10 cellular contexts compared by ENCODE assay signal in the genomic region with DNA sequence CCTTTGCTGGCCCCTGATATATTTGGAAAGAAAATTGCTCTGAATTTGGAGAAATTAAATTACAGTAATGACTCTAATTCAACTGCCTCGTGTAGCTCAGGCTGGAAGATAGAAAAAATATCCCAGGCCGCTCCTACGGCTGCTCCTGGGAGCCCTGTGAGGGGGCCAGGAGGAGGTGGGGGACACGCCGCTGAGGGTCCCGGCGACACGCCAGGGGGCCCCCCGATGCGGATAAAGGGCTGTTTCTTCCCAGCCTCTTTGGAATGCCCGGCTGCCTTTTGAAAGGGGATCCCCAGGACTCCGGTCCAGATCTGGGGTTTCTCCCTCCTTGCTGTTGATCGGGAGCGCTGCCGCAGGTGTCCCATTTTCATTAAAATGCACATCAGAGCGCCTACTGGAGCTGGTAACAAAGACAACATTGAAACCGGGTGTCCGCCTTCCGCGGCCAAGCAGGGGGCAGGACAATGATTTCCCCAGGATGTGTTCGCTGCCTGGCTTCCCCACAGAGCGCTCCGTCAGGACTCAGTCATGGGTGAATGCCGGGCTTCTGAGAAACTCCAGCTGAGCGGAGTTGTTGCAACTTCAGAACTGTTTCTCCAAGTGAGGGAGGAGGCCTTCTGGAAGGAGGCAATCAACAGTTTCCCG.
A peak's percentile ranks its signal among the peaks of the same experiment; 100 is the strongest.
DNase-seq lines count a peak whose midpoint lies in the region; ATAC-seq and TF ChIP-seq lines count a peak whose summit lies in the region.
"Had no signal": no experiment of that assay in that cellular context is flagged by ENCODE, and none has a peak within 500 bp of the region (broad histone marks: within the 10 kb centered on the region; RNA-seq: fewer than 3 reads in every experiment).

No MANE protein-coding gene starts in this region.

- H3K9me3 ChIP-seq in left ventricle myocardium inferior (replicated peaks) (peaks cover 7% of the 10 kb centered on the region), ovary (no peaks in the 10 kb centered on the region)

- intact Hi-C loops in left ventricle myocardium inferior (cut with micrococcal nuclease): no loop called here
- intact Hi-C loops in ovary (cut with DNase I): no loop called here

- no peak for TF ChIP-seq EP300 in ovary (IDR thresholded peaks at IDR 0.05)

- H3K4me3 ChIP-seq in astrocyte of the spinal cord (ENCODE audit: low read depth, low read length): peak overlapping the region; percentile 30
- H3K4me3 ChIP-seq in left ventricle myocardium inferior: peak overlapping the region; percentile 40
- no peak overlapping the region for H3K4me3 ChIP-seq in ovary

- 14 to 26% (median 21%) methylated on average over 26 of the region's 26 CpGs for WGBS in ovary, 3 donors

- in situ Hi-C loops in astrocyte of the spinal cord (cut with HindIII; ENCODE audit: low sequenced_read_pairs): no loop called here

- H3K27ac ChIP-seq in left ventricle myocardium inferior (replicated peaks): no peak overlapping the region
- no peak overlapping the region for H3K27ac ChIP-seq in ovary
- H3K27ac ChIP-seq: epithelial cell of prostate had no signal

- H3K27me3 ChIP-seq in left ventricle myocardium inferior (ENCODE audit: low read depth) (peaks cover 14% of the 10 kb centered on the region), ovary (no peaks in the 10 kb centered on the region)

- H3K36me3 ChIP-seq in left ventricle myocardium inferior: no peaks in the 10 kb centered on the region
- H3K36me3 ChIP-seq in ovary: no peaks in the 10 kb centered on the region

- TF ChIP-seq POLR2A in ovary (IDR thresholded peaks at IDR 0.05): no peak

- H3K4me1 ChIP-seq in left ventricle myocardium inferior (peaks cover 8% of the 10 kb centered on the region), ovary (ENCODE audit: insufficient read depth) (no peaks in the 10 kb centered on the region)

- peak in 11 of 14 donors; percentile 2 to 83 (median 34) for DNase-seq in C1 segment of cervical spinal cord (lab: John Stamatoyannopoulos, UW)
- peak; percentile 86 for DNase-seq in astrocyte of the spinal cord (ENCODE audit: low read depth, low spot score)
- DNase-seq in left ventricle myocardium inferior: peak; percentile 31
- peak in 3 of 5 donors; percentile 10 to 45 (median 24) for DNase-seq in ovary
- no peak for DNase-seq in NCI-H1694 treated with DMSO at 0.1 percent for 48 hours (lab: John Stamatoyannopoulos, UW)
- DNase-seq: activated CD4-positive, alpha-beta T cell treated with anti-CD3 and anti-CD28 coated beads for 48 hours had no signal

- ATAC-seq in GM19023 (IDR thresholded peaks at IDR 0.05; ENCODE audit: unreplicated experiment) (no peak), HG02678 (IDR thresholded peaks at IDR 0.05; ENCODE audit: unreplicated experiment) (no peak), SK-N-SH treated with all-trans-retinoic acid at 6 μM for 48 hours (no peak)

- TF ChIP-seq CTCF in astrocyte of the spinal cord (IDR thresholded peaks at IDR 0.05; ENCODE audit: low read depth, low read length) (no peak), left ventricle myocardium inferior (IDR thresholded peaks at IDR 0.05; ENCODE audit: borderline replicate concordance) (no peak), ovary (IDR thresholded peaks at IDR 0.05) (no peak)

TF ChIP-seq in SK-N-SH treated with all-trans-retinoic acid at 6 μM for 48 hours, 23 proteins besides CTCF, POLR2A, EP300 and RAD21:
- TF ChIP-seq, protein P1, sequence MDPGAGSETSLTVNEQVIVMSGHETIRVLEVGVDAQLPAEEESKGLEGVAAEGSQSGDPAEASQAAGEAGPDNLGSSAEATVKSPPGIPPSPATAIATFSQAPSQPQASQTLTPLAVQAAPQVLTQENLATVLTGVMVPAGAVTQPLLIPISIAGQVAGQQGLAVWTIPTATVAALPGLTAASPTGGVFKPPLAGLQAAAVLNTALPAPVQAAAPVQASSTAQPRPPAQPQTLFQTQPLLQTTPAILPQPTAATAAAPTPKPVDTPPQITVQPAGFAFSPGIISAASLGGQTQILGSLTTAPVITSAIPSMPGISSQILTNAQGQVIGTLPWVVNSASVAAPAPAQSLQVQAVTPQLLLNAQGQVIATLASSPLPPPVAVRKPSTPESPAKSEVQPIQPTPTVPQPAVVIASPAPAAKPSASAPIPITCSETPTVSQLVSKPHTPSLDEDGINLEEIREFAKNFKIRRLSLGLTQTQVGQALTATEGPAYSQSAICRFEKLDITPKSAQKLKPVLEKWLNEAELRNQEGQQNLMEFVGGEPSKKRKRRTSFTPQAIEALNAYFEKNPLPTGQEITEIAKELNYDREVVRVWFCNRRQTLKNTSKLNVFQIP (CRISPR knock-in tag; IDR thresholded peaks at IDR 0.05; ENCODE audit: borderline replicate concordance, low read depth): no peak
- no peak for TF ChIP-seq BACH2 (CRISPR knock-in tag; IDR thresholded peaks at IDR 0.05; ENCODE audit: borderline replicate concordance)
- no peak for TF ChIP-seq TCF4 (CRISPR knock-in tag; IDR thresholded peaks at IDR 0.05; ENCODE audit: borderline replicate concordance)
- TF ChIP-seq, protein P2, sequence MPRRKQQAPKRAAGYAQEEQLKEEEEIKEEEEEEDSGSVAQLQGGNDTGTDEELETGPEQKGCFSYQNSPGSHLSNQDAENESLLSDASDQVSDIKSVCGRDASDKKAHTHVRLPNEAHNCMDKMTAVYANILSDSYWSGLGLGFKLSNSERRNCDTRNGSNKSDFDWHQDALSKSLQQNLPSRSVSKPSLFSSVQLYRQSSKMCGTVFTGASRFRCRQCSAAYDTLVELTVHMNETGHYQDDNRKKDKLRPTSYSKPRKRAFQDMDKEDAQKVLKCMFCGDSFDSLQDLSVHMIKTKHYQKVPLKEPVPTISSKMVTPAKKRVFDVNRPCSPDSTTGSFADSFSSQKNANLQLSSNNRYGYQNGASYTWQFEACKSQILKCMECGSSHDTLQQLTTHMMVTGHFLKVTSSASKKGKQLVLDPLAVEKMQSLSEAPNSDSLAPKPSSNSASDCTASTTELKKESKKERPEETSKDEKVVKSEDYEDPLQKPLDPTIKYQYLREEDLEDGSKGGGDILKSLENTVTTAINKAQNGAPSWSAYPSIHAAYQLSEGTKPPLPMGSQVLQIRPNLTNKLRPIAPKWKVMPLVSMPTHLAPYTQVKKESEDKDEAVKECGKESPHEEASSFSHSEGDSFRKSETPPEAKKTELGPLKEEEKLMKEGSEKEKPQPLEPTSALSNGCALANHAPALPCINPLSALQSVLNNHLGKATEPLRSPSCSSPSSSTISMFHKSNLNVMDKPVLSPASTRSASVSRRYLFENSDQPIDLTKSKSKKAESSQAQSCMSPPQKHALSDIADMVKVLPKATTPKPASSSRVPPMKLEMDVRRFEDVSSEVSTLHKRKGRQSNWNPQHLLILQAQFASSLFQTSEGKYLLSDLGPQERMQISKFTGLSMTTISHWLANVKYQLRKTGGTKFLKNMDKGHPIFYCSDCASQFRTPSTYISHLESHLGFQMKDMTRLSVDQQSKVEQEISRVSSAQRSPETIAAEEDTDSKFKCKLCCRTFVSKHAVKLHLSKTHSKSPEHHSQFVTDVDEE (CRISPR knock-in tag; IDR thresholded peaks at IDR 0.05): no peak
- TF ChIP-seq ARNTL (CRISPR knock-in tag; IDR thresholded peaks at IDR 0.05; ENCODE audit: borderline replicate concordance, low read depth): no peak
- TF ChIP-seq OSR1 (CRISPR knock-in tag; IDR thresholded peaks at IDR 0.05): no peak
- TF ChIP-seq ZFP30 (CRISPR knock-in tag; IDR thresholded peaks at IDR 0.05): no peak
- TF ChIP-seq, protein P3, sequence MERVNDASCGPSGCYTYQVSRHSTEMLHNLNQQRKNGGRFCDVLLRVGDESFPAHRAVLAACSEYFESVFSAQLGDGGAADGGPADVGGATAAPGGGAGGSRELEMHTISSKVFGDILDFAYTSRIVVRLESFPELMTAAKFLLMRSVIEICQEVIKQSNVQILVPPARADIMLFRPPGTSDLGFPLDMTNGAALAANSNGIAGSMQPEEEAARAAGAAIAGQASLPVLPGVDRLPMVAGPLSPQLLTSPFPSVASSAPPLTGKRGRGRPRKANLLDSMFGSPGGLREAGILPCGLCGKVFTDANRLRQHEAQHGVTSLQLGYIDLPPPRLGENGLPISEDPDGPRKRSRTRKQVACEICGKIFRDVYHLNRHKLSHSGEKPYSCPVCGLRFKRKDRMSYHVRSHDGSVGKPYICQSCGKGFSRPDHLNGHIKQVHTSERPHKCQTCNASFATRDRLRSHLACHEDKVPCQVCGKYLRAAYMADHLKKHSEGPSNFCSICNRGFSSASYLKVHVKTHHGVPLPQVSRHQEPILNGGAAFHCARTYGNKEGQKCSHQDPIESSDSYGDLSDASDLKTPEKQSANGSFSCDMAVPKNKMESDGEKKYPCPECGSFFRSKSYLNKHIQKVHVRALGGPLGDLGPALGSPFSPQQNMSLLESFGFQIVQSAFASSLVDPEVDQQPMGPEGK (CRISPR knock-in tag; IDR thresholded peaks at IDR 0.05; ENCODE audit: borderline replicate concordance): no peak
- no peak for TF ChIP-seq ZFP3 (CRISPR knock-in tag; IDR thresholded peaks at IDR 0.05)
- no peak for TF ChIP-seq ZNF70 (CRISPR knock-in tag; IDR thresholded peaks at IDR 0.05)
- TF ChIP-seq GLIS3 (CRISPR knock-in tag; IDR thresholded peaks at IDR 0.05): no peak
- TF ChIP-seq PPARA (CRISPR knock-in tag; IDR thresholded peaks at IDR 0.05; ENCODE audit: borderline replicate concordance): no peak
- TF ChIP-seq RARB (CRISPR knock-in tag; IDR thresholded peaks at IDR 0.05): no peak
